ENCODE assay signal across 8 cellular contexts in genomic region chr17:73196500-73196899, GRCh38. TPM values are rescaled to one million over a fixed set of nuclear protein-coding genes. Genes with fewer than 3 reads are reported as not detected.
DNase-seq lines count a peak whose midpoint lies in the region; FAIRE-seq and TF ChIP-seq lines count a peak whose summit lies in the region.

No MANE protein-coding gene starts in this region.

- peaks cover 4% of the 10 kb centered on the region for H3K4me1 ChIP-seq in ovary (ENCODE audit: insufficient read depth)

- no peak overlapping the region for H3K27ac ChIP-seq in ovary

- DNase-seq in NCI-H524 (lab: John Stamatoyannopoulos, UW) (peak; percentile 68 to 84), erythroblast (lab: John Stamatoyannopoulos, UW) (peak; percentile 30 to 51), ovary (peak in 4 of 5 donors; percentile 37 to 68 (median 51)), DMS79 (lab: John Stamatoyannopoulos, UW) (no peak), DMS 273 (lab: John Stamatoyannopoulos, UW; ENCODE audit: unreplicated experiment) (no peak), AG08396 (ENCODE audit: low spot score) (no peak), UCSD-AML1 (lab: John Stamatoyannopoulos, UW; ENCODE audit: unreplicated experiment) (no peak)

- H3K9me3 ChIP-seq in ovary = no peaks in the 10 kb centered on the region

- no peak overlapping the region for H3K4me3 ChIP-seq in ovary

- WGBS in ovary, 3 donors = 54 to 69% (median 59%) methylated on average over 13 of the region's 13 CpGs

- intact Hi-C loops in ovary (cut with DNase I) = no loop called here

- no peak for TF ChIP-seq CTCF in ovary (IDR thresholded peaks at IDR 0.05)

- TF ChIP-seq EP300 in ovary (IDR thresholded peaks at IDR 0.05) = no peak

- no peaks in the 10 kb centered on the region for H3K36me3 ChIP-seq in ovary

- no peaks in the 10 kb centered on the region for H3K27me3 ChIP-seq in ovary

- TF ChIP-seq POLR2A in erythroblast (IDR thresholded peaks at IDR 0.05; ENCODE audit: low read length) (no peak), ovary (IDR thresholded peaks at IDR 0.05) (no peak)

- peak; percentile 17 for FAIRE-seq in G401.6 (lab: Jason Lieb, UNC)

RNA-seq across cellular contexts. Expression of gene COG1, which starts 3.6 kb away (rescaled TPM):
- 10 to 100 TPM; 25.0 to 59.1 (median 48.4) TPM for total RNA-seq in ovary
- polyA plus RNA-seq in ovary = 10 to 100 TPM; 22.0 to 54.2 TPM

RNA-seq across cellular contexts. Expression of gene SSTR2, which starts 31.7 kb away (rescaled TPM):
- total RNA-seq in ovary = 1 to 10 TPM in 1 of 7 donors, under 1 TPM in 6; under 0.01 to 1.3 (median 0.17) TPM
- polyA plus RNA-seq in ovary = under 1 TPM; 0.16 to 0.87 TPM

Comparison
In these comparisons a context has a peak if more than half of its experiments do, and no peak if none do; other contexts are left out.
1. DNase-seq: peak in NCI-H524 (2 of 2), erythroblast (2 of 2) and ovary (4 of 5); none in DMS79 (single experiment), DMS 273 (single experiment), AG08396 (single experiment) and UCSD-AML1 (single experiment).